1 cellular context compared by ENCODE assay signal in genomic region chr16:57700801-57701551, GRCh38.
TF ChIP-seq lines count a peak whose summit lies in the region.

No MANE protein-coding gene starts in this region.

TF ChIP-seq in HepG2, 621 proteins besides CTCF, POLR2A, EP300 and RAD21 (continued from another document and continues in another):
- peak; percentile 10; the same call in 1 of the 2 replicates for TF ChIP-seq ZNF609 (CRISPR knock-in tag; IDR thresholded peaks at IDR 0.05; ENCODE audit: borderline replicate concordance)
- TF ChIP-seq ZNF746 (CRISPR knock-in tag; IDR thresholded peaks at IDR 0.05), result no peak
- TF ChIP-seq, protein P1, sequence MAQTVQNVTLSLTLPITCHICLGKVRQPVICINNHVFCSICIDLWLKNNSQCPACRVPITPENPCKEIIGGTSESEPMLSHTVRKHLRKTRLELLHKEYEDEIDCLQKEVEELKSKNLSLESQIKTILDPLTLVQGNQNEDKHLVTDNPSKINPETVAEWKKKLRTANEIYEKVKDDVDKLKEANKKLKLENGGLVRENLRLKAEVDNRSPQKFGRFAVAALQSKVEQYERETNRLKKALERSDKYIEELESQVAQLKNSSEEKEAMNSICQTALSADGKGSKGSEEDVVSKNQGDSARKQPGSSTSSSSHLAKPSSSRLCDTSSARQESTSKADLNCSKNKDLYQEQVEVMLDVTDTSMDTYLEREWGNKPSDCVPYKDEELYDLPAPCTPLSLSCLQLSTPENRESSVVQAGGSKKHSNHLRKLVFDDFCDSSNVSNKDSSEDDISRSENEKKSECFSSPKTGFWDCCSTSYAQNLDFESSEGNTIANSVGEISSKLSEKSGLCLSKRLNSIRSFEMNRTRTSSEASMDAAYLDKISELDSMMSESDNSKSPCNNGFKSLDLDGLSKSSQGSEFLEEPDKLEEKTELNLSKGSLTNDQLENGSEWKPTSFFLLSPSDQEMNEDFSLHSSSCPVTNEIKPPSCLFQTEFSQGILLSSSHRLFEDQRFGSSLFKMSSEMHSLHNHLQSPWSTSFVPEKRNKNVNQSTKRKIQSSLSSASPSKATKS (CRISPR knock-in tag; IDR thresholded peaks at IDR 0.05), result no peak
- peak; percentile 72; the same call in 1 of the 2 replicates for TF ChIP-seq RCOR2 (CRISPR knock-in tag; IDR thresholded peaks at IDR 0.05)
- TF ChIP-seq KLF12 (CRISPR knock-in tag; IDR thresholded peaks at IDR 0.05; ENCODE audit: borderline replicate concordance), result no peak
- no peak for TF ChIP-seq HDAC6 (IDR thresholded peaks at IDR 0.05; ENCODE audit: low read depth, low read length)
- 0 out of 2 replicates have a peak, but pooled peaks have one; percentile 15 for TF ChIP-seq ERF (CRISPR knock-in tag; IDR thresholded peaks at IDR 0.05)
- TF ChIP-seq ZBTB37 (CRISPR knock-in tag; IDR thresholded peaks at IDR 0.05), result no peak; the same call in 1 of the 2 replicates
- TF ChIP-seq, protein P2, sequence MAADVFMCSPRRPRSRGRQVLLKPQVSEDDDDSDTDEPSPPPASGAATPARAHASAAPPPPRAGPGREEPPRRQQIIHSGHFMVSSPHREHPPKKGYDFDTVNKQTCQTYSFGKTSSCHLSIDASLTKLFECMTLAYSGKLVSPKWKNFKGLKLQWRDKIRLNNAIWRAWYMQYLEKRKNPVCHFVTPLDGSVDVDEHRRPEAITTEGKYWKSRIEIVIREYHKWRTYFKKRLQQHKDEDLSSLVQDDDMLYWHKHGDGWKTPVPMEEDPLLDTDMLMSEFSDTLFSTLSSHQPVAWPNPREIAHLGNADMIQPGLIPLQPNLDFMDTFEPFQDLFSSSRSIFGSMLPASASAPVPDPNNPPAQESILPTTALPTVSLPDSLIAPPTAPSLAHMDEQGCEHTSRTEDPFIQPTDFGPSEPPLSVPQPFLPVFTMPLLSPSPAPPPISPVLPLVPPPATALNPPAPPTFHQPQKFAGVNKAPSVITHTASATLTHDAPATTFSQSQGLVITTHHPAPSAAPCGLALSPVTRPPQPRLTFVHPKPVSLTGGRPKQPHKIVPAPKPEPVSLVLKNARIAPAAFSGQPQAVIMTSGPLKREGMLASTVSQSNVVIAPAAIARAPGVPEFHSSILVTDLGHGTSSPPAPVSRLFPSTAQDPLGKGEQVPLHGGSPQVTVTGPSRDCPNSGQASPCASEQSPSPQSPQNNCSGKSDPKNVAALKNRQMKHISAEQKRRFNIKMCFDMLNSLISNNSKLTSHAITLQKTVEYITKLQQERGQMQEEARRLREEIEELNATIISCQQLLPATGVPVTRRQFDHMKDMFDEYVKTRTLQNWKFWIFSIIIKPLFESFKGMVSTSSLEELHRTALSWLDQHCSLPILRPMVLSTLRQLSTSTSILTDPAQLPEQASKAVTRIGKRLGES (CRISPR knock-in tag; IDR thresholded peaks at IDR 0.05; ENCODE audit: borderline replicate concordance), result no peak
- TF ChIP-seq ZNF430 (CRISPR knock-in tag; IDR thresholded peaks at IDR 0.05), result 0 out of 2 replicates have a peak, but pooled peaks have one; percentile 34
- TF ChIP-seq ZNF264 (CRISPR knock-in tag; IDR thresholded peaks at IDR 0.05), result no peak
- TF ChIP-seq SAFB2 (CRISPR knock-in tag; IDR thresholded peaks at IDR 0.05; ENCODE audit: borderline replicate concordance, low read depth), result 0 out of 2 replicates have a peak, but pooled peaks have one; percentile 47
- TF ChIP-seq SP5 (CRISPR knock-in tag; IDR thresholded peaks at IDR 0.05; ENCODE audit: borderline replicate concordance, low read depth), result peak; percentile 11; the same call in 1 of the 2 replicates
- peak; percentile 97 for TF ChIP-seq ZMYM3 (CRISPR knock-in tag; IDR thresholded peaks at IDR 0.05)
- TF ChIP-seq ZMYM2 (CRISPR knock-in tag; IDR thresholded peaks at IDR 0.05), result 0 out of 2 replicates have a peak, but pooled peaks have one; percentile 45
- TF ChIP-seq ADNP (CRISPR knock-in tag; IDR thresholded peaks at IDR 0.05), result peak; percentile 38; the same call in 1 of the 2 replicates
- TF ChIP-seq, protein P3, sequence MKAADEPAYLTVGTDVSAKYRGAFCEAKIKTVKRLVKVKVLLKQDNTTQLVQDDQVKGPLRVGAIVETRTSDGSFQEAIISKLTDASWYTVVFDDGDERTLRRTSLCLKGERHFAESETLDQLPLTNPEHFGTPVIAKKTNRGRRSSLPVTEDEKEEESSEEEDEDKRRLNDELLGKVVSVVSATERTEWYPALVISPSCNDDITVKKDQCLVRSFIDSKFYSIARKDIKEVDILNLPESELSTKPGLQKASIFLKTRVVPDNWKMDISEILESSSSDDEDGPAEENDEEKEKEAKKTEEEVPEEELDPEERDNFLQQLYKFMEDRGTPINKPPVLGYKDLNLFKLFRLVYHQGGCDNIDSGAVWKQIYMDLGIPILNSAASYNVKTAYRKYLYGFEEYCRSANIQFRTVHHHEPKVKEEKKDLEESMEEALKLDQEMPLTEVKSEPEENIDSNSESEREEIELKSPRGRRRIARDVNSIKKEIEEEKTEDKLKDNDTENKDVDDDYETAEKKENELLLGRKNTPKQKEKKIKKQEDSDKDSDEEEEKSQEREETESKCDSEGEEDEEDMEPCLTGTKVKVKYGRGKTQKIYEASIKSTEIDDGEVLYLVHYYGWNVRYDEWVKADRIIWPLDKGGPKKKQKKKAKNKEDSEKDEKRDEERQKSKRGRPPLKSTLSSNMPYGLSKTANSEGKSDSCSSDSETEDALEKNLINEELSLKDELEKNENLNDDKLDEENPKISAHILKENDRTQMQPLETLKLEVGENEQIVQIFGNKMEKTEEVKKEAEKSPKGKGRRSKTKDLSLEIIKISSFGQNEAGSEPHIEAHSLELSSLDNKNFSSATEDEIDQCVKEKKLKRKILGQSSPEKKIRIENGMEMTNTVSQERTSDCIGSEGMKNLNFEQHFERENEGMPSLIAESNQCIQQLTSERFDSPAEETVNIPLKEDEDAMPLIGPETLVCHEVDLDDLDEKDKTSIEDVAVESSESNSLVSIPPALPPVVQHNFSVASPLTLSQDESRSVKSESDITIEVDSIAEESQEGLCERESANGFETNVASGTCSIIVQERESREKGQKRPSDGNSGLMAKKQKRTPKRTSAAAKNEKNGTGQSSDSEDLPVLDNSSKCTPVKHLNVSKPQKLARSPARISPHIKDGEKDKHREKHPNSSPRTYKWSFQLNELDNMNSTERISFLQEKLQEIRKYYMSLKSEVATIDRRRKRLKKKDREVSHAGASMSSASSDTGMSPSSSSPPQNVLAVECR (CRISPR knock-in tag; IDR thresholded peaks at IDR 0.05; ENCODE audit: borderline replicate concordance), result 0 out of 2 replicates have a peak, but pooled peaks have one; percentile 12
- TF ChIP-seq KAT7 (CRISPR knock-in tag; IDR thresholded peaks at IDR 0.05; ENCODE audit: borderline replicate concordance), result no peak
- peak; percentile 49; the same call in 1 of the 2 replicates for TF ChIP-seq ZNF556 (CRISPR knock-in tag; IDR thresholded peaks at IDR 0.05; ENCODE audit: borderline replicate concordance)
- TF ChIP-seq ZFP90 (CRISPR knock-in tag; IDR thresholded peaks at IDR 0.05; ENCODE audit: borderline replicate concordance), result no peak
- TF ChIP-seq ZNF343 (CRISPR knock-in tag; IDR thresholded peaks at IDR 0.05), result 0 out of 2 replicates have a peak, but pooled peaks have one; percentile 23
- 0 out of 2 replicates have a peak, but pooled peaks have one; percentile 40 for TF ChIP-seq ZNF205 (CRISPR knock-in tag; IDR thresholded peaks at IDR 0.05)
- no peak for TF ChIP-seq ZNF766 (CRISPR knock-in tag; IDR thresholded peaks at IDR 0.05; ENCODE audit: borderline replicate concordance)
- TF ChIP-seq CHD4 (IDR thresholded peaks at IDR 0.05; ENCODE audit: borderline replicate concordance, low read length), result 0 out of 2 replicates have a peak, but pooled peaks have one; percentile 39
- 0 out of 2 replicates have a peak, but pooled peaks have one; percentile 29 for TF ChIP-seq ZSCAN25 (CRISPR knock-in tag; IDR thresholded peaks at IDR 0.05)
- TF ChIP-seq AKAP8 (CRISPR knock-in tag; IDR thresholded peaks at IDR 0.05), result peak; percentile 24; the same call in 1 of the 2 replicates
- 0 out of 2 replicates have a peak, but pooled peaks have one; percentile 31 for TF ChIP-seq JUNB (CRISPR knock-in tag; IDR thresholded peaks at IDR 0.05; ENCODE audit: borderline replicate concordance)
- peak; percentile 91 for TF ChIP-seq MAFK (conservative IDR thresholded peaks at IDR 0.05 in 1 of 2, IDR thresholded peaks at IDR 0.05 in 1 of 2; ENCODE audit: low read length in 2 of 2)
- 0 out of 2 replicates have a peak, but pooled peaks have one; percentile 49 for TF ChIP-seq REL (CRISPR knock-in tag; conservative IDR thresholded peaks at IDR 0.05)
- TF ChIP-seq SALL1 (CRISPR knock-in tag; IDR thresholded peaks at IDR 0.05), result peak; percentile 73
- peak; percentile 87 for TF ChIP-seq PHF21A (CRISPR knock-in tag; IDR thresholded peaks at IDR 0.05)
- TF ChIP-seq, protein P4, sequence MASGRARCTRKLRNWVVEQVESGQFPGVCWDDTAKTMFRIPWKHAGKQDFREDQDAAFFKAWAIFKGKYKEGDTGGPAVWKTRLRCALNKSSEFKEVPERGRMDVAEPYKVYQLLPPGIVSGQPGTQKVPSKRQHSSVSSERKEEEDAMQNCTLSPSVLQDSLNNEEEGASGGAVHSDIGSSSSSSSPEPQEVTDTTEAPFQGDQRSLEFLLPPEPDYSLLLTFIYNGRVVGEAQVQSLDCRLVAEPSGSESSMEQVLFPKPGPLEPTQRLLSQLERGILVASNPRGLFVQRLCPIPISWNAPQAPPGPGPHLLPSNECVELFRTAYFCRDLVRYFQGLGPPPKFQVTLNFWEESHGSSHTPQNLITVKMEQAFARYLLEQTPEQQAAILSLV (CRISPR knock-in tag; IDR thresholded peaks at IDR 0.05; ENCODE audit: borderline replicate concordance), result peak; percentile 33; the same call in 1 of the 2 replicates
- TF ChIP-seq JARID2 (CRISPR knock-in tag; IDR thresholded peaks at IDR 0.05; ENCODE audit: insufficient replicate concordance), result no peak
- peak; percentile 74 for TF ChIP-seq NR2F2 (IDR thresholded peaks at IDR 0.05; ENCODE audit: borderline replicate concordance, low read depth)
- 0 out of 2 replicates have a peak, but pooled peaks have one; percentile 58 for TF ChIP-seq ZNF501 (CRISPR knock-in tag; IDR thresholded peaks at IDR 0.05)
- 0 out of 2 replicates have a peak, but pooled peaks have one; percentile 60 for TF ChIP-seq ZNF335 (CRISPR knock-in tag; IDR thresholded peaks at IDR 0.05)
- no peak for TF ChIP-seq ZIK1 (CRISPR knock-in tag; IDR thresholded peaks at IDR 0.05; ENCODE audit: borderline replicate concordance, low read depth)
- TF ChIP-seq ZBTB39 (CRISPR knock-in tag; IDR thresholded peaks at IDR 0.05), result 0 out of 2 replicates have a peak, but pooled peaks have one; percentile 10
- 0 out of 2 replicates have a peak, but pooled peaks have one; percentile 10 for TF ChIP-seq MIER2 (CRISPR knock-in tag; IDR thresholded peaks at IDR 0.05)
- peak; percentile 56; the same call in 1 of the 2 replicates for TF ChIP-seq ZNF274 (CRISPR knock-in tag; IDR thresholded peaks at IDR 0.05)
